ENCODE assay signal across 19 cellular contexts in genomic region chr7:48149058-48149457, GRCh38. TPM values are rescaled to one million over a fixed set of nuclear protein-coding genes. Genes with fewer than 3 reads are reported as not detected.
DNase-seq lines count a peak whose midpoint lies in the region; ATAC-seq and TF ChIP-seq lines count a peak whose summit lies in the region.
"Had no signal": no experiment of that assay in that cellular context is flagged by ENCODE, and none has a peak within 500 bp of the region (broad histone marks: within the 10 kb centered on the region; RNA-seq: fewer than 3 reads in every experiment).

No MANE protein-coding gene starts in this region.

- no peak for ATAC-seq in GM19035 (IDR thresholded peaks at IDR 0.05; ENCODE audit: unreplicated experiment)
- ATAC-seq: CD8-positive, alpha-beta T cell; GM12878; HCT116 had no signal

- no peak overlapping the region for H3K4me3 Mint-ChIP-seq in Calu3 (ENCODE audit: low read depth, unreplicated experiment)
- H3K4me3 Mint-ChIP-seq: CD4-positive, CD25-positive, alpha-beta regulatory T cell; CD8-positive, alpha-beta T cell; H9; HFFc6 had no signal

- peak overlapping the region; percentile 7 for H3K27ac Mint-ChIP-seq in Calu3 (ENCODE audit: unreplicated experiment)
- H3K27ac Mint-ChIP-seq: CD8-positive, alpha-beta T cell; HFFc6 had no signal

- no peak overlapping the region for H3K4me3 ChIP-seq in HEK293 (ENCODE audit: low read depth, low read length)
- H3K4me3 ChIP-seq in colonic mucosa = no peak overlapping the region
- H3K4me3 ChIP-seq: GM12878, GM23248 had no signal

- H3K27me3 ChIP-seq in colonic mucosa = no peaks in the 10 kb centered on the region

- H3K4me1 Mint-ChIP-seq in Calu3 (ENCODE audit: low read depth, unreplicated experiment) = peaks cover 50% of the 10 kb centered on the region
- H3K4me1 Mint-ChIP-seq: CD4-positive, CD25-positive, alpha-beta regulatory T cell had no signal

- CTCF ChIA-PET in Calu3 (lab: Charles Lee) (no interaction called here), HEK293 (lab: Yijun Ruan, JAX) (no interaction called here)

- H3K36me3 Mint-ChIP-seq in Calu3 (ENCODE audit: insufficient read depth, unreplicated experiment) = no peaks in the 10 kb centered on the region
- H3K36me3 Mint-ChIP-seq: CD4-positive, CD25-positive, alpha-beta regulatory T cell; CD8-positive, alpha-beta T cell had no signal

- peaks cover 5% of the 10 kb centered on the region for H3K9me3 Mint-ChIP-seq in Calu3 (ENCODE audit: low read depth, unreplicated experiment)
- H3K9me3 Mint-ChIP-seq: HFFc6 had no signal

- no peaks in the 10 kb centered on the region for H3K36me3 ChIP-seq in HEK293 (ENCODE audit: control insufficient read depth in 2 of 2, insufficient read depth in 1 of 2, low read length in 2 of 2)
- H3K36me3 ChIP-seq in colonic mucosa = no peaks in the 10 kb centered on the region

- TF ChIP-seq CTCF in Calu3 (IDR thresholded peaks at IDR 0.05; ENCODE audit: unreplicated experiment) = no peak
- no peak for TF ChIP-seq CTCF in HEK293 (tag by site-specific recombination; IDR thresholded peaks at IDR 0.05)
- no peak for TF ChIP-seq CTCF in colonic mucosa (IDR thresholded peaks at IDR 0.05)

- no peak overlapping the region for H3K27ac ChIP-seq in HEK293 (ENCODE audit: extremely low read depth, low read depth, low read length)
- peak overlapping the region; percentile 93 for H3K27ac ChIP-seq in colonic mucosa
- H3K27ac ChIP-seq: C4-2B, GM23248 had no signal

- intact Hi-C loops in Calu3 (cut with micrococcal nuclease; ENCODE audit: unreplicated experiment) (no loop called here), colonic mucosa (cut with DNase I) (no loop called here)

- H3K4me1 ChIP-seq in HEK293 (ENCODE audit: control insufficient read depth, insufficient read depth, low read length) (no peaks in the 10 kb centered on the region), colonic mucosa (peaks cover 3% of the 10 kb centered on the region)

- no TSS peak for BruUV-seq in Calu3 (replicated peaks; lab: Mats Ljungman, UMichigan)

- H3K9ac ChIP-seq in colonic mucosa (ENCODE audit: low read depth in 2 of 2, low read length in 2 of 2) = no peak overlapping the region
- H3K9ac ChIP-seq: GM23248 had no signal

- H3K27me3 Mint-ChIP-seq in Calu3 (ENCODE audit: unreplicated experiment) = no peaks in the 10 kb centered on the region

- POLR2A ChIA-PET in HEK293 (lab: Yijun Ruan, JAX) = no interaction called here

- no peak for DNase-seq in Calu3
- DNase-seq in colonic mucosa = no peak
- DNase-seq in LoVo (ENCODE audit: low spot score) = no peak
- DNase-seq in activated CD4-positive, alpha-beta T cell treated with anti-CD3 and anti-CD28 coated beads for 1 hour = no peak
- DNase-seq: Caco-2; CD4-positive, CD25-positive, alpha-beta regulatory T cell; CD8-positive, alpha-beta T cell; DMS 273 treated with DMSO at 0.1 percent for 48 hours; DMS79; EL; GDM1; GM23248; H9; HFFc6 had no signal

- H3K9me3 ChIP-seq in HEK293 (ENCODE audit: control insufficient read depth, insufficient read depth, low read depth, low read length) = no peaks in the 10 kb centered on the region
- no peaks in the 10 kb centered on the region for H3K9me3 ChIP-seq in colonic mucosa

TF ChIP-seq in HEK293, 187 proteins besides CTCF, POLR2A, EP300 and RAD21:
- TF ChIP-seq ZNF10 (tag by site-specific recombination; IDR thresholded peaks at IDR 0.05) (no peak), OSR2 (tag by site-specific recombination; IDR thresholded peaks at IDR 0.05) (no peak), ZNF146 (tag by site-specific recombination; IDR thresholded peaks at IDR 0.05) (no peak), GFI1B (tag by site-specific recombination; IDR thresholded peaks at IDR 0.05) (no peak), ZNF302 (tag by site-specific recombination; IDR thresholded peaks at IDR 0.05; ENCODE audit: low read depth) (no peak), ZNF366 (tag by site-specific recombination; conservative IDR thresholded peaks at IDR 0.05) (peak; percentile 51), SCRT2 (tag by site-specific recombination; IDR thresholded peaks at IDR 0.05) (no peak), ZBTB7A (tag by site-specific recombination; IDR thresholded peaks at IDR 0.05; ENCODE audit: low read depth) (no peak), PRDM1 (tag by site-specific recombination; IDR thresholded peaks at IDR 0.05) (peak; percentile 90), ZNF416 (tag by site-specific recombination; IDR thresholded peaks at IDR 0.05) (no peak), ZNF48 (tag by site-specific recombination; IDR thresholded peaks at IDR 0.05) (no peak), MZF1 (tag by site-specific recombination; IDR thresholded peaks at IDR 0.05; ENCODE audit: borderline replicate concordance) (no peak), ZNF274 (IDR thresholded peaks at IDR 0.05; ENCODE audit: low read length) (no peak), ZNF274 (tag by site-specific recombination; IDR thresholded peaks at IDR 0.05; ENCODE audit: borderline replicate concordance) (no peak)
- TF ChIP-seq, protein P1, sequence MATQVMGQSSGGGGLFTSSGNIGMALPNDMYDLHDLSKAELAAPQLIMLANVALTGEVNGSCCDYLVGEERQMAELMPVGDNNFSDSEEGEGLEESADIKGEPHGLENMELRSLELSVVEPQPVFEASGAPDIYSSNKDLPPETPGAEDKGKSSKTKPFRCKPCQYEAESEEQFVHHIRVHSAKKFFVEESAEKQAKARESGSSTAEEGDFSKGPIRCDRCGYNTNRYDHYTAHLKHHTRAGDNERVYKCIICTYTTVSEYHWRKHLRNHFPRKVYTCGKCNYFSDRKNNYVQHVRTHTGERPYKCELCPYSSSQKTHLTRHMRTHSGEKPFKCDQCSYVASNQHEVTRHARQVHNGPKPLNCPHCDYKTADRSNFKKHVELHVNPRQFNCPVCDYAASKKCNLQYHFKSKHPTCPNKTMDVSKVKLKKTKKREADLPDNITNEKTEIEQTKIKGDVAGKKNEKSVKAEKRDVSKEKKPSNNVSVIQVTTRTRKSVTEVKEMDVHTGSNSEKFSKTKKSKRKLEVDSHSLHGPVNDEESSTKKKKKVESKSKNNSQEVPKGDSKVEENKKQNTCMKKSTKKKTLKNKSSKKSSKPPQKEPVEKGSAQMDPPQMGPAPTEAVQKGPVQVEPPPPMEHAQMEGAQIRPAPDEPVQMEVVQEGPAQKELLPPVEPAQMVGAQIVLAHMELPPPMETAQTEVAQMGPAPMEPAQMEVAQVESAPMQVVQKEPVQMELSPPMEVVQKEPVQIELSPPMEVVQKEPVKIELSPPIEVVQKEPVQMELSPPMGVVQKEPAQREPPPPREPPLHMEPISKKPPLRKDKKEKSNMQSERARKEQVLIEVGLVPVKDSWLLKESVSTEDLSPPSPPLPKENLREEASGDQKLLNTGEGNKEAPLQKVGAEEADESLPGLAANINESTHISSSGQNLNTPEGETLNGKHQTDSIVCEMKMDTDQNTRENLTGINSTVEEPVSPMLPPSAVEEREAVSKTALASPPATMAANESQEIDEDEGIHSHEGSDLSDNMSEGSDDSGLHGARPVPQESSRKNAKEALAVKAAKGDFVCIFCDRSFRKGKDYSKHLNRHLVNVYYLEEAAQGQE (tag by site-specific recombination; IDR thresholded peaks at IDR 0.05) = no peak
- TF ChIP-seq, protein P2, sequence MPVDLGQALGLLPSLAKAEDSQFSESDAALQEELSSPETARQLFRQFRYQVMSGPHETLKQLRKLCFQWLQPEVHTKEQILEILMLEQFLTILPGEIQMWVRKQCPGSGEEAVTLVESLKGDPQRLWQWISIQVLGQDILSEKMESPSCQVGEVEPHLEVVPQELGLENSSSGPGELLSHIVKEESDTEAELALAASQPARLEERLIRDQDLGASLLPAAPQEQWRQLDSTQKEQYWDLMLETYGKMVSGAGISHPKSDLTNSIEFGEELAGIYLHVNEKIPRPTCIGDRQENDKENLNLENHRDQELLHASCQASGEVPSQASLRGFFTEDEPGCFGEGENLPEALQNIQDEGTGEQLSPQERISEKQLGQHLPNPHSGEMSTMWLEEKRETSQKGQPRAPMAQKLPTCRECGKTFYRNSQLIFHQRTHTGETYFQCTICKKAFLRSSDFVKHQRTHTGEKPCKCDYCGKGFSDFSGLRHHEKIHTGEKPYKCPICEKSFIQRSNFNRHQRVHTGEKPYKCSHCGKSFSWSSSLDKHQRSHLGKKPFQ (tag by site-specific recombination; IDR thresholded peaks at IDR 0.05) = no peak

RNA-seq across cellular contexts. Expression of gene ABCA13, which starts 22.2 kb away (rescaled TPM):
- total RNA-seq in Calu3 (2022) (9.4 and 12.1 TPM in 2 replicates), colonic mucosa (1 to 10 TPM; 1.7 to 2.5 TPM)
- total RNA-seq: CD8-positive, alpha-beta T cell had no signal

RNA-seq across cellular contexts. Expression of gene UPP1, which starts 60.0 kb away (rescaled TPM):
- total RNA-seq in Calu3 (2022) = 70.3 and 75.4 TPM in 2 replicates
- 10 to 100 TPM; 34.0 to 41.9 TPM for total RNA-seq in colonic mucosa
